Comparison of ENCODE assay signal across 3 cellular contexts in the genomic region with DNA sequence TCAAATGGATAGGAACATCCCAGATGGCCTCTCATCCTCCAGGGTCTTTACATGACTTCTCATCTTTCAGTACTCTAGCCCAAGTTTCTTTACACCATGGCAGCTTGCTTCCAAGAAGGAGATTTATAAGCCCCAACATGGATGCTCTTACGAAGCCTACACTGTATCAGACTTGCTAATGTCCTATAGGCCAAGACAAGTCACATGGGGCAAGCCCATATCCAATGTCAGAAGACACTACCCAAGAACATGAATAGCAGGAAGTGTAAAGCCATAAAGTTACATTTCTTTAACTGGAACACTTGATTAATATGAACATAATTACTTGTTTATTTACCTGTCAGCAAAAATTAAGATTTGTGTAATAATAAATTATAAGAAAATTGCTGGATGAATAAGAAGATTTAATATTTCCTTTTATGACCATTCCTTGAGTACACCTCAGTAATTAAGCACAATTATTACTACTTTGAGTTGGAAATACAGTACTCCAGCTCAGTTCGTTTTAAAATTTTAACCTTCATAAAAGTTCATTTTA.
A peak's percentile ranks its signal among the peaks of the same experiment; 100 is the strongest.
TF ChIP-seq lines count a peak whose summit lies in the region.

No MANE protein-coding gene starts in this region.

TF ChIP-seq in HepG2, 621 proteins besides CTCF, POLR2A, EP300 and RAD21:
- peak in 1 of 2 experiments; percentile 73; a peak in 2 of 4 replicates for TF ChIP-seq MAFK (conservative IDR thresholded peaks at IDR 0.05 in 1 of 2, IDR thresholded peaks at IDR 0.05 in 1 of 2; ENCODE audit: low read length in 2 of 2)
- TF ChIP-seq MAFF (IDR thresholded peaks at IDR 0.05; ENCODE audit: low read depth, low read length), result peak; percentile 44; the same call in 1 of the 2 replicates
- TF ChIP-seq CBFB (CRISPR knock-in tag; IDR thresholded peaks at IDR 0.05), result no peak

TF ChIP-seq in Ishikawa, 13 proteins besides CTCF, POLR2A, EP300 and RAD21:
- TF ChIP-seq, protein P1, sequence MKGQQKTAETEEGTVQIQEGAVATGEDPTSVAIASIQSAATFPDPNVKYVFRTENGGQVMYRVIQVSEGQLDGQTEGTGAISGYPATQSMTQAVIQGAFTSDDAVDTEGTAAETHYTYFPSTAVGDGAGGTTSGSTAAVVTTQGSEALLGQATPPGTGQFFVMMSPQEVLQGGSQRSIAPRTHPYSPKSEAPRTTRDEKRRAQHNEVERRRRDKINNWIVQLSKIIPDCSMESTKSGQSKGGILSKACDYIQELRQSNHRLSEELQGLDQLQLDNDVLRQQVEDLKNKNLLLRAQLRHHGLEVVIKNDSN (IDR thresholded peaks at IDR 0.05), result peak; percentile 63
- TF ChIP-seq CEBPB (IDR thresholded peaks at IDR 0.05) (no peak), FOXM1 (IDR thresholded peaks at IDR 0.05; ENCODE audit: borderline replicate concordance, low read depth) (no peak), CREB1 (IDR thresholded peaks at IDR 0.05; ENCODE audit: low read depth) (no peak)

TF ChIP-seq in K562, 482 proteins besides CTCF, POLR2A, EP300 and RAD21:
- peak; percentile 86 for TF ChIP-seq ZNF316 (IDR thresholded peaks at IDR 0.05)
- no peak for TF ChIP-seq STAG1 (CRISPR knock-in tag; IDR thresholded peaks at IDR 0.05; ENCODE audit: borderline replicate concordance)
- TF ChIP-seq ASH1L (IDR thresholded peaks at IDR 0.05; ENCODE audit: borderline replicate concordance, low read depth, partially characterized antibody), result no peak
- TF ChIP-seq MAFK (IDR thresholded peaks at IDR 0.05; ENCODE audit: low read length), result peak; percentile 24; the same call in 1 of the 2 replicates
- no peak for TF ChIP-seq TRIM24 (IDR thresholded peaks at IDR 0.05)
- peak; percentile 26; the same call in 1 of the 2 replicates for TF ChIP-seq MAFF (IDR thresholded peaks at IDR 0.05; ENCODE audit: low read length)
- TF ChIP-seq MAFG (tag; conservative IDR thresholded peaks at IDR 0.05), result peak; percentile 48; the same call in 1 of the 2 replicates
- TF ChIP-seq HDAC8 (tag; IDR thresholded peaks at IDR 0.05), result no peak
- TF ChIP-seq C11orf30 (IDR thresholded peaks at IDR 0.05; ENCODE audit: low read depth), result peak; percentile 72
- no peak for TF ChIP-seq ZSCAN29 (IDR thresholded peaks at IDR 0.05)
- TF ChIP-seq MXI1 (IDR thresholded peaks at IDR 0.05; ENCODE audit: low read depth, low read length), result no peak
- peak; percentile 70 for TF ChIP-seq USF2 (CRISPR knock-in tag; IDR thresholded peaks at IDR 0.05)
- TF ChIP-seq HOXB6 (CRISPR knock-in tag; IDR thresholded peaks at IDR 0.05; ENCODE audit: borderline replicate concordance), result no peak
- TF ChIP-seq PTRF (tag; IDR thresholded peaks at IDR 0.05), result no peak
